In the genomic region with DNA sequence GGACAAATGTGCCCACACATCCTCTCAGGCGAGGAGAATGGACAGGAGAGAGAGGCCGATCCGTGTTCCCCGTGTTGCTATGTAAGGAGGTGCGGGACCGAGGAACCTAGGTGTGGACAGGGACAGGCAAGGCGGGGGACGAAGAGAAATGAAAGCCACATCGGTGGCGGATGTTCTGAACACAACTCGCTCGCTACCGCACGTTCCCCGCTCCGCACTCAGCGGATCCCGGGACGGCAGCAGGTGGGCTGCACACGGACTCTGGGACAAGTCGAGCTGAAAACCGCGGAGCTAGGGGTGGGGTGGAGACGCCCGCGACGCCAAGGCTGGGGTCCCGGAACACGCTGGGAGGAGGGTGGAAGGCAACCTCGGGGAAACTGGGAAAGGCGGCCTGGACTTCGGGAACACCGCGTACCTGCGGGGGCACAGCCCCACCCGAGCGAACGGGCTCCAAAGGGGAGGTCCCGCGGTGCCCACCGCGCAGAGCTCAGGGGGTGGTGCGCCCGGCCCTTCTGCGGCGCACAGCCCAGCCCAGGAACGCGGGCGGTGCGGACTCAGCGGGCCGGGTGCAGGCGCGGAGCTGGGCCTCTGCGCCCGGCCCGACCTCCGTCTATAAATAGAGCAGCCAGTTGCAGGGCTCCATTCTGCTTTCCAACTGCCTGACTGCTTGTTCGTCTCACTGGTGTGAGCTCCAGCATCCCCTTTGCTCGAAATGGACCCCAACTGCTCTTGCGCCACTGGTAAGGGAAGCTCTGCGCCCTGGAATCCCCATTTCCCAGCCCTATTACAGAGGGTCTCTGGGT, we compare ENCODE assay signal across 8 cellular contexts. TPM values are rescaled to one million over a fixed set of nuclear protein-coding genes. Genes with fewer than 3 reads are reported as not detected.
A peak's percentile ranks its signal among the peaks of the same experiment; 100 is the strongest.
DNase-seq lines count a peak whose midpoint lies in the region; ATAC-seq, FAIRE-seq and TF ChIP-seq lines count a peak whose summit lies in the region.

TSS of gene MT1E (plus strand) at position 642 of the 803 bp plus-strand sequence. CDS start at position 713, 71 bp downstream.

- H2AFZ ChIP-seq in keratinocyte (ENCODE audit: control insufficient read depth, low read length) = peak within 1 kb of the TSS; percentile 69

- H3K4me3 ChIP-seq in keratinocyte (ENCODE audit: control insufficient read depth in 2 of 3, extremely low read depth in 1 of 3, insufficient read depth in 2 of 3, low read depth in 1 of 3, low read length in 3 of 3) = peak within 1 kb of the TSS; percentile 45 to 78 (median 67)
- H3K4me3 ChIP-seq in skeletal muscle tissue (ENCODE audit: low read length in 3 of 3) = peak within 1 kb of the TSS; percentile 88 to 95 (median 90)

- peaks cover 10% of the 10 kb centered on the region for H3K4me1 ChIP-seq in keratinocyte (ENCODE audit: control insufficient read depth, extremely low read depth, insufficient read depth, low read length)
- H3K4me1 ChIP-seq in skeletal muscle tissue (ENCODE audit: control insufficient read depth in 3 of 3, insufficient read depth in 3 of 3, low read length in 3 of 3) = peaks cover 27 to 41% (median 38%) of the 10 kb centered on the region in 3 donors

- H3K9ac ChIP-seq in keratinocyte (ENCODE audit: control insufficient read depth, extremely low read depth, insufficient read depth, low read length) = peak within 1 kb of the TSS; percentile 69
- peak within 1 kb of the TSS; percentile 88 to 98 (median 97) for H3K9ac ChIP-seq in skeletal muscle tissue (ENCODE audit: low read depth in 1 of 3, low read length in 3 of 3)

- H3K27me3 ChIP-seq in keratinocyte (ENCODE audit: control insufficient read depth, extremely low read depth, insufficient read depth, low read length) = no peaks in the 10 kb centered on the region
- H3K27me3 ChIP-seq in skeletal muscle tissue (ENCODE audit: control insufficient read depth in 3 of 3, insufficient read depth in 3 of 3, low read length in 3 of 3) = no peaks in the 10 kb centered on the region

- H3K36me3 Mint-ChIP-seq in T-helper 1 cell treated with Interleukin-12 subunit alpha and Interleukin-12 subunit beta and Interleukin-4 antibody, amounts not matched to agents 30 μg/mL and 1 μg/mL, for 36 hours (ENCODE audit: low read depth) = peaks cover 5% of the 10 kb centered on the region

- peak; percentile 55 for ATAC-seq in HG03135 (IDR thresholded peaks at IDR 0.05; ENCODE audit: unreplicated experiment)

- peak within 1 kb of the TSS; percentile 91 for H3K27ac Mint-ChIP-seq in T-helper 1 cell treated with Interleukin-12 subunit alpha and Interleukin-12 subunit beta and Interleukin-4 antibody, amounts not matched to agents 30 μg/mL and 1 μg/mL, for 36 hours

- H3K4me3 Mint-ChIP-seq in T-helper 1 cell treated with Interleukin-12 subunit alpha and Interleukin-12 subunit beta and Interleukin-4 antibody, amounts not matched to agents 30 μg/mL and 1 μg/mL, for 36 hours = peak within 1 kb of the TSS; percentile 95

- dilution Hi-C loops in keratinocyte (cut with MboI; ENCODE audit: extremely low pct_ligation_motif_present, low sequenced_read_pairs) = no loop called here

- H3K36me3 ChIP-seq in keratinocyte (ENCODE audit: control insufficient read depth in 2 of 2, extremely low read depth in 1 of 2, insufficient read depth in 2 of 2, low read length in 2 of 2) (no peaks in the 10 kb centered on the region), skeletal muscle tissue (ENCODE audit: control insufficient read depth in 3 of 3, insufficient read depth in 3 of 3, low read length in 3 of 3) (no peaks in the 10 kb centered on the region)

- no peak for FAIRE-seq in keratinocyte (lab: Jason Lieb, UNC)

- DNase-seq in DMS153 treated with DMSO at 0.1 percent for 48 hours (lab: John Stamatoyannopoulos, UW; ENCODE audit: unreplicated experiment) = peak; percentile 45
- peak; percentile 67 for DNase-seq in cerebellar cortex (ENCODE audit: low spot score)
- no peak for DNase-seq in keratinocyte (ENCODE audit: low read depth, low spot score)
- no peak for DNase-seq in T-helper 9 cell
- no peak for DNase-seq in activated gamma-delta T cell treated with Interleukin-2 at 50 U/mL for 16 hours

- no peaks in the 10 kb centered on the region for H3K9me1 ChIP-seq in keratinocyte (ENCODE audit: control insufficient read depth, extremely low read depth, insufficient read depth, low read length)

- peak within 1 kb of the TSS; percentile 57 for H3K27ac ChIP-seq in keratinocyte (ENCODE audit: control insufficient read depth, insufficient read depth, low read length)
- H3K27ac ChIP-seq in skeletal muscle tissue (ENCODE audit: low read depth, low read length) = peak within 1 kb of the TSS; percentile 90

- H3K9me3 ChIP-seq in keratinocyte (ENCODE audit: control insufficient read depth, low read depth, low read length) (no peaks in the 10 kb centered on the region), skeletal muscle tissue (ENCODE audit: control insufficient read depth in 3 of 3, low read length in 3 of 3) (no peaks in the 10 kb centered on the region)

- peaks cover 3% of the 10 kb centered on the region for H4K20me1 ChIP-seq in keratinocyte (ENCODE audit: control insufficient read depth, extremely low read depth, insufficient read depth, low read length)

- H3K79me2 ChIP-seq in keratinocyte (ENCODE audit: control insufficient read depth, insufficient read depth, low read length) = peaks cover 9% of the 10 kb centered on the region

- peak within 1 kb of the TSS; percentile 91 for H3K4me2 ChIP-seq in keratinocyte (ENCODE audit: control insufficient read depth, extremely low read depth, insufficient read depth, low read depth, low read length)

- peaks cover 23% of the 10 kb centered on the region for H3K27me3 Mint-ChIP-seq in T-helper 1 cell treated with Interleukin-12 subunit alpha and Interleukin-12 subunit beta and Interleukin-4 antibody, amounts not matched to agents 30 μg/mL and 1 μg/mL, for 36 hours (ENCODE audit: low read depth)

- H3K9me3 Mint-ChIP-seq in T-helper 1 cell treated with Interleukin-12 subunit alpha and Interleukin-12 subunit beta and Interleukin-4 antibody, amounts not matched to agents 30 μg/mL and 1 μg/mL, for 36 hours = no peaks in the 10 kb centered on the region

- TF ChIP-seq CTCF in keratinocyte (optimal IDR thresholded peaks at IDR 0.05 in 1 of 3, IDR thresholded peaks at IDR 0.05 in 1 of 3, conservative IDR thresholded peaks at IDR 0.05 in 1 of 3; ENCODE audit: extremely low read depth in 1 of 3, insufficient read depth in 2 of 3, low read length in 3 of 3) = no peak

- H3K4me1 Mint-ChIP-seq in T-helper 1 cell treated with Interleukin-12 subunit alpha and Interleukin-12 subunit beta and Interleukin-4 antibody, amounts not matched to agents 30 μg/mL and 1 μg/mL, for 36 hours (ENCODE audit: low read depth) = peaks cover 16% of the 10 kb centered on the region

RNA-seq across cellular contexts. Expression of gene MT1E, which starts in this region (rescaled TPM):
- polyA plus RNA-seq in keratinocyte = 394 to 1,732 TPM (median 404 TPM) in 3 replicates
- 55.2 TPM for polyA plus RNA-seq in keratinocyte (2011; ENCODE audit: low read depth)
- polyA plus RNA-seq in keratinocyte (2011; cell fraction: cytosol; rRNA removed) = 1,504 and 3,462 TPM in 2 replicates
- polyA plus RNA-seq in keratinocyte (2011; cell fraction: nucleus; rRNA removed) = 621 and 624 TPM in 2 replicates
- polyA plus RNA-seq in keratinocyte (2012; ENCODE audit: low replicate concordance) = 688 and 1,595 TPM in 2 replicates
- 298 to 744 TPM (median 398 TPM) in 3 replicates for polyA minus RNA-seq in keratinocyte
- polyA minus RNA-seq in keratinocyte (2011; cell fraction: cytosol; rRNA and poly(A)+ RNA removed) = 667 TPM
- polyA minus RNA-seq in keratinocyte (2011; cell fraction: nucleus; rRNA and poly(A)+ RNA removed) = 76.9 and 81.7 TPM in 2 replicates
- 18.8 TPM for total RNA-seq in skeletal muscle tissue

Comparison
In these comparisons a context has a peak if more than half of its experiments do, and no peak if none do; other contexts are left out.
1. DNase-seq: peak in DMS153 treated with DMSO at 0.1 percent for 48 hours (single experiment) and cerebellar cortex (single experiment); none in keratinocyte (single experiment), T-helper 9 cell (single experiment) and activated gamma-delta T cell treated with Interleukin-2 at 50 U/mL for 16 hours (single experiment).